8 cellular contexts compared by ENCODE assay signal in the genomic region with DNA sequence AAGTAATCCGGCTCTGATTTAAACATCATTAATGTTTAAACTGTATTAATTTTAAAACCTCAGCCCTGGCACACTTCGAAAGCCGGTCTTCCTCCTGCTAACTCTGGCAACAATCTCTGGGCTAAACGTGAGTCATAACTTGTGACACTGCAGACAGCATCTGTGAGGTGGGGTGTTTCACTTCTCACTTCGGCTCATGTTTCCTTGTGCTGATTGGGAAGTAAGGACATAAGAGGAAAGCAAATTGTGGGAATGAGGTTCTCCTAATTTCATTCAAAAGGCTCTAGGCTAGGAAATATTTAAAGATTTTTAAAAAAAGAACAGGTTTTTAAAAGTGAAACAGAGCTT.
DNase-seq lines count a peak whose midpoint lies in the region; ATAC-seq and TF ChIP-seq lines count a peak whose summit lies in the region.

No MANE protein-coding gene starts in this region.

- no peak for TF ChIP-seq POLR2A in GM18505 (IDR thresholded peaks at IDR 0.05; ENCODE audit: borderline replicate concordance, extremely low read depth, insufficient read depth, insufficient read length)

- peak overlapping the region; percentile 22 for H3K27ac Mint-ChIP-seq in MCF 10A (ENCODE audit: low read depth, unreplicated experiment)

- BruUV-seq in MCF 10A (replicated peaks; lab: Mats Ljungman, UMichigan) (no TSS peak), OCI-LY7 (replicated peaks; lab: Mats Ljungman, UMichigan) (no TSS peak)

- no peak for ATAC-seq in GM18505 (IDR thresholded peaks at IDR 0.05; ENCODE audit: unreplicated experiment)

- TF ChIP-seq CTCF in GM13976 (IDR thresholded peaks at IDR 0.05; ENCODE audit: borderline replicate concordance, control extremely low read depth, extremely low read depth, insufficient read depth, missing control alignments), result no peak
- TF ChIP-seq CTCF in MCF 10A (IDR thresholded peaks at IDR 0.05; ENCODE audit: unreplicated experiment), result no peak
- no peak for TF ChIP-seq CTCF in OCI-LY7 (conservative IDR thresholded peaks at IDR 0.05; ENCODE audit: low read length)

- peaks cover 55% of the 10 kb centered on the region for H3K27me3 Mint-ChIP-seq in MCF 10A (ENCODE audit: insufficient read depth, unreplicated experiment)

- DNase-seq in GM13976 (ENCODE audit: low spot score) (peak; percentile 49), KBM-7 (peak; percentile 28), MCF 10A (ENCODE audit: unreplicated experiment) (peak; percentile 84), midbrain (lab: John Stamatoyannopoulos, UW) (peak; percentile 1), OCI-LY7 (ENCODE audit: low spot score) (no peak)
- DNase-seq in activated naive CD4-positive, alpha-beta T cell treated with anti-CD3 and anti-CD28 coated beads, Interleukin-2, amount 50 U/mL, for 16 hours, result no peak
- no peak for DNase-seq in activated CD8-positive, alpha-beta memory T cell treated with anti-CD3 and anti-CD28 coated beads, Interleukin-2, amount 50 U/mL, for 48 hours

- no peaks in the 10 kb centered on the region for H3K9me2 ChIP-seq in OCI-LY7 (ENCODE audit: insufficient read depth, low read length)

- CTCF ChIA-PET in MCF 10A (lab: Yijun Ruan, JAX) (interaction anchor here (0.6 kb wide), 1 partner anchor 306 kb away, joined by 3 read pairs; no protein-coding TSS in a partner anchor), OCI-LY7 (lab: Charles Lee; ENCODE audit: unreplicated experiment) (no interaction called here)

- H3K9me3 Mint-ChIP-seq in MCF 10A (ENCODE audit: unreplicated experiment), result no peaks in the 10 kb centered on the region

- no peak overlapping the region for H3K4me3 Mint-ChIP-seq in MCF 10A (ENCODE audit: unreplicated experiment)

- peaks cover 15% of the 10 kb centered on the region for H3K4me1 Mint-ChIP-seq in MCF 10A (ENCODE audit: insufficient read depth, unreplicated experiment)

- no peaks in the 10 kb centered on the region for H3K4me1 ChIP-seq in OCI-LY7 (ENCODE audit: insufficient read depth, low read length, poor library complexity, severe bottlenecking)

- no peaks in the 10 kb centered on the region for H4K20me1 ChIP-seq in OCI-LY7 (ENCODE audit: insufficient read depth, low read length)

- intact Hi-C loops in MCF 10A (cut with micrococcal nuclease) (no loop called here), OCI-LY7 (cut with micrococcal nuclease; ENCODE audit: unreplicated experiment) (no loop called here)

- no peaks in the 10 kb centered on the region for H3K36me3 Mint-ChIP-seq in MCF 10A (ENCODE audit: insufficient read depth, unreplicated experiment)

- H3K4me2 ChIP-seq in OCI-LY7 (ENCODE audit: low read length), result no peak overlapping the region

- H3K4me3 ChIP-seq in OCI-LY7 (ENCODE audit: low read depth, low read length, poor library complexity, severe bottlenecking), result no peak overlapping the region

- in situ Hi-C loops in GM13976 (cut with MboI; ENCODE audit: low sequenced_read_pairs, unreplicated experiment) (no loop called here), KBM-7 (cut with MboI; ENCODE audit: low pct_unique_long_range_greater_than_20kb, low sequenced_read_pairs) (no loop called here)

- POLR2A ChIA-PET in MCF 10A (lab: Yijun Ruan, JAX) (interaction anchor here (0.5 to 0.7 kb wide), 3 partner anchors 25 to 374 kb away, joined by 3 to 4 read pairs (median 3); no protein-coding TSS in a partner anchor), OCI-LY7 (lab: Charles Lee) (no interaction called here)

- no peaks in the 10 kb centered on the region for H3K79me2 ChIP-seq in OCI-LY7 (ENCODE audit: insufficient read depth, low read depth, low read length)

- no peaks in the 10 kb centered on the region for H3K9me3 ChIP-seq in OCI-LY7 (ENCODE audit: low read length)

- H2AFZ ChIP-seq in OCI-LY7 (ENCODE audit: low read length), result no peak overlapping the region

- H3K36me3 ChIP-seq in OCI-LY7 (ENCODE audit: insufficient read depth, low read length), result no peaks in the 10 kb centered on the region

- no peak overlapping the region for H3K27ac ChIP-seq in OCI-LY7 (ENCODE audit: low read depth, low read length, poor library complexity, severe bottlenecking)

Comparison
In these comparisons a context has a peak if more than half of its experiments do, and no peak if none do; other contexts are left out.
1. DNase-seq: peak in GM13976 (single experiment), KBM-7 (single experiment), MCF 10A (single experiment) and midbrain (single experiment); none in activated naive CD4-positive, alpha-beta T cell treated with anti-CD3 and anti-CD28 coated beads, Interleukin-2, amount 50 U/mL, for 16 hours (single experiment), activated CD8-positive, alpha-beta memory T cell treated with anti-CD3 and anti-CD28 coated beads, Interleukin-2, amount 50 U/mL, for 48 hours (single experiment) and OCI-LY7 (single experiment).